Comparison of ENCODE assay signal across 10 cellular contexts in genomic region chr3:156184156-156184555, GRCh38.
"Had no signal": no experiment of that assay in that cellular context is flagged by ENCODE, and none has a peak within 500 bp of the region (broad histone marks: within the 10 kb centered on the region; RNA-seq: fewer than 3 reads in every experiment).

No MANE protein-coding gene starts in this region.

- FAIRE-seq: H1, H54 had no signal

- ATAC-seq: GM23338, HCT116 had no signal

- DNase-seq: GM23248, GOT3, H7, H9, HCEC 1CT, HFFc6 had no signal
